In genomic region chr2:85354286-85355072, GRCh38 we compare ENCODE assay signal across 1 cellular context.
TF ChIP-seq lines count a peak whose summit lies in the region.

ELMOD3 (plus strand) TSS chr2:85354769; CDS start chr2:85357199, 2,430 bp downstream.
RETSAT (minus strand) TSS chr2:85354528; CDS start chr2:85354507, 21 bp downstream.

TF ChIP-seq in HepG2, 621 proteins besides CTCF, POLR2A, EP300 and RAD21 (continued from another document and continues in another):
- TF ChIP-seq MLXIP (CRISPR knock-in tag; IDR thresholded peaks at IDR 0.05; ENCODE audit: borderline replicate concordance) = peak; percentile 89; the same call in 1 of the 2 replicates
- TF ChIP-seq MED13 (CRISPR knock-in tag; IDR thresholded peaks at IDR 0.05) = peak; percentile 77; the same call in 1 of the 2 replicates
- TF ChIP-seq PREB (CRISPR knock-in tag; IDR thresholded peaks at IDR 0.05) = peak; percentile 82; the same call in 1 of the 2 replicates
- peak; percentile 55; the same call in 1 of the 2 replicates for TF ChIP-seq HMG20B (CRISPR knock-in tag; conservative IDR thresholded peaks at IDR 0.05)
- peak; percentile 71; the same call in 1 of the 2 replicates for TF ChIP-seq ZFP41 (CRISPR knock-in tag; IDR thresholded peaks at IDR 0.05; ENCODE audit: borderline replicate concordance)
- peak; percentile 96 for TF ChIP-seq ZNF687 (CRISPR knock-in tag; IDR thresholded peaks at IDR 0.05)
- no peak for TF ChIP-seq ZSCAN5A (CRISPR knock-in tag; IDR thresholded peaks at IDR 0.05; ENCODE audit: borderline replicate concordance)
- TF ChIP-seq PCBP1 (IDR thresholded peaks at IDR 0.05; ENCODE audit: borderline replicate concordance, low read depth, low read length) = peak; percentile 87; the same call in 1 of the 2 replicates
- peak; percentile 64 for TF ChIP-seq MAX (IDR thresholded peaks at IDR 0.05)
- peak; percentile 69; the same call in 1 of the 2 replicates for TF ChIP-seq PBX3 (CRISPR knock-in tag; IDR thresholded peaks at IDR 0.05; ENCODE audit: borderline replicate concordance)
- peak; percentile 95 for TF ChIP-seq ZNF501 (CRISPR knock-in tag; IDR thresholded peaks at IDR 0.05)
- TF ChIP-seq ZNF558 (CRISPR knock-in tag; IDR thresholded peaks at IDR 0.05; ENCODE audit: borderline replicate concordance) = peak; percentile 87; the same call in 1 of the 2 replicates
- TF ChIP-seq ZNF530 (CRISPR knock-in tag; IDR thresholded peaks at IDR 0.05; ENCODE audit: low read depth) = no peak
- TF ChIP-seq LCORL (IDR thresholded peaks at IDR 0.05) = no peak
- TF ChIP-seq LCORL (CRISPR knock-in tag; IDR thresholded peaks at IDR 0.05) = peak; percentile 84; the same call in 1 of the 2 replicates
- TF ChIP-seq MYC (CRISPR knock-in tag; IDR thresholded peaks at IDR 0.05; ENCODE audit: borderline replicate concordance) = peak; percentile 85; the same call in 1 of the 2 replicates
- peak; percentile 83 for TF ChIP-seq ZMYM4 (CRISPR knock-in tag; IDR thresholded peaks at IDR 0.05)
- TF ChIP-seq ZNF777 (CRISPR knock-in tag; IDR thresholded peaks at IDR 0.05) = peak; percentile 81
- TF ChIP-seq MYNN (CRISPR knock-in tag; IDR thresholded peaks at IDR 0.05; ENCODE audit: low read depth) = no peak; the same call in 1 of the 2 replicates
- TF ChIP-seq ZNF17 (CRISPR knock-in tag; IDR thresholded peaks at IDR 0.05) = no peak
- TF ChIP-seq RBM39 (IDR thresholded peaks at IDR 0.05; ENCODE audit: low read depth, low read length, poor library complexity, severe bottlenecking) = peak; percentile 91
- TF ChIP-seq CSRNP2 (CRISPR knock-in tag; conservative IDR thresholded peaks at IDR 0.05; ENCODE audit: low read depth) = no peak
- peak; percentile 16; the same call in 1 of the 2 replicates for TF ChIP-seq ZNF816 (CRISPR knock-in tag; IDR thresholded peaks at IDR 0.05; ENCODE audit: borderline replicate concordance)
- peak; percentile 100 for TF ChIP-seq ZSCAN31 (CRISPR knock-in tag; IDR thresholded peaks at IDR 0.05; ENCODE audit: low read depth)
- no peak for TF ChIP-seq FLYWCH1 (CRISPR knock-in tag; IDR thresholded peaks at IDR 0.05)
- TF ChIP-seq ZNF629 (CRISPR knock-in tag; conservative IDR thresholded peaks at IDR 0.05) = peak; percentile 93
- TF ChIP-seq BCL3 (CRISPR knock-in tag; IDR thresholded peaks at IDR 0.05) = peak; percentile 92
- peak; percentile 20; the same call in 1 of the 2 replicates for TF ChIP-seq ZNF615 (CRISPR knock-in tag; IDR thresholded peaks at IDR 0.05; ENCODE audit: borderline replicate concordance)
- TF ChIP-seq ESRRA (CRISPR knock-in tag; IDR thresholded peaks at IDR 0.05; ENCODE audit: low read depth) = peak; percentile 65; the same call in 1 of the 2 replicates
- no peak for TF ChIP-seq ZNF512 (CRISPR knock-in tag; IDR thresholded peaks at IDR 0.05)
- 0 out of 2 replicates have a peak, but pooled peaks have one; percentile 23 for TF ChIP-seq ZNF572 (CRISPR knock-in tag; IDR thresholded peaks at IDR 0.05)
- no peak for TF ChIP-seq ZNF841 (CRISPR knock-in tag; IDR thresholded peaks at IDR 0.05; ENCODE audit: borderline replicate concordance)
- TF ChIP-seq ZNF468 (CRISPR knock-in tag; IDR thresholded peaks at IDR 0.05) = no peak
- TF ChIP-seq PHF20 (CRISPR knock-in tag; IDR thresholded peaks at IDR 0.05) = peak; percentile 89
- TF ChIP-seq FOXO4 (CRISPR knock-in tag; conservative IDR thresholded peaks at IDR 0.05) = 0 out of 2 replicates have a peak, but pooled peaks have one; percentile 4
- TF ChIP-seq ZNF660 (CRISPR knock-in tag; IDR thresholded peaks at IDR 0.05; ENCODE audit: borderline replicate concordance, low read depth) = no peak
- TF ChIP-seq ARNT (IDR thresholded peaks at IDR 0.05) = no peak
- TF ChIP-seq ZSCAN30 (CRISPR knock-in tag; IDR thresholded peaks at IDR 0.05) = no peak
- peak; percentile 67; the same call in 1 of the 2 replicates for TF ChIP-seq PRDM4 (CRISPR knock-in tag; IDR thresholded peaks at IDR 0.05; ENCODE audit: borderline replicate concordance)
- TF ChIP-seq ZFP36L2 (CRISPR knock-in tag; IDR thresholded peaks at IDR 0.05) = peak; percentile 64; the same call in 1 of the 2 replicates
